In genomic region chr7:4714161-4714700, GRCh38 we compare ENCODE assay signal across 12 cellular contexts.
"Had no signal": no experiment of that assay in that cellular context is flagged by ENCODE, and none has a peak within 500 bp of the region (broad histone marks: within the 10 kb centered on the region; RNA-seq: fewer than 3 reads in every experiment).

No MANE protein-coding gene starts in this region.

- H3K4me3 ChIP-seq: thyroid gland had no signal

- DNase-seq: activated CD4-positive, alpha-beta T cell treated with anti-CD3 and anti-CD28 coated beads, Interleukin-2, amount 50 U/mL, for 1 hour; activated naive CD4-positive, alpha-beta T cell treated with anti-CD3 and anti-CD28 coated beads for 36 hours; dorsolateral prefrontal cortex; esophagus squamous epithelium; left ventricle myocardium inferior; mesenchymal stem cell; sigmoid colon; spleen; thyroid gland had no signal

- H3K27me3 ChIP-seq: dorsolateral prefrontal cortex, esophagus squamous epithelium, sigmoid colon, spleen, thyroid gland had no signal

- H3K9me3 Mint-ChIP-seq: activated naive CD4-positive, alpha-beta T cell treated with anti-CD3 and anti-CD28 coated beads for 36 hours; activated T-helper 2 cell treated with anti-CD3 and anti-CD28 coated beads, Interferon-gamma antibody, Interleukin-2, Interleukin-4, amounts not matched to agents 10 μg/mL and 5 μg/mL and 100 μg/mL, durations not matched to agents 14 hours and 24 hours and 36 hours; nephron; T-helper 2 cell treated with Interferon-gamma antibody and Interleukin-4, amounts not matched to agents 5 μg/mL and 100 μg/mL, for 36 hours had no signal

- H3K9me3 ChIP-seq: esophagus squamous epithelium, left ventricle myocardium inferior, sigmoid colon, spleen, thyroid gland had no signal

- H3K4me3 Mint-ChIP-seq: activated naive CD4-positive, alpha-beta T cell treated with anti-CD3 and anti-CD28 coated beads for 36 hours; T-helper 2 cell treated with Interferon-gamma antibody and Interleukin-4, amounts not matched to agents 5 μg/mL and 100 μg/mL, for 36 hours had no signal

- H3K27ac Mint-ChIP-seq: activated T-helper 2 cell treated with anti-CD3 and anti-CD28 coated beads, Interferon-gamma antibody, Interleukin-2, Interleukin-4, amounts not matched to agents 10 μg/mL and 5 μg/mL and 100 μg/mL, durations not matched to agents 14 hours and 24 hours and 36 hours; T-helper 2 cell treated with Interferon-gamma antibody and Interleukin-4, amounts not matched to agents 5 μg/mL and 100 μg/mL, for 36 hours had no signal

- H3K36me3 ChIP-seq: thyroid gland had no signal

- H3K27ac ChIP-seq: thyroid gland had no signal
